In the genomic region with DNA sequence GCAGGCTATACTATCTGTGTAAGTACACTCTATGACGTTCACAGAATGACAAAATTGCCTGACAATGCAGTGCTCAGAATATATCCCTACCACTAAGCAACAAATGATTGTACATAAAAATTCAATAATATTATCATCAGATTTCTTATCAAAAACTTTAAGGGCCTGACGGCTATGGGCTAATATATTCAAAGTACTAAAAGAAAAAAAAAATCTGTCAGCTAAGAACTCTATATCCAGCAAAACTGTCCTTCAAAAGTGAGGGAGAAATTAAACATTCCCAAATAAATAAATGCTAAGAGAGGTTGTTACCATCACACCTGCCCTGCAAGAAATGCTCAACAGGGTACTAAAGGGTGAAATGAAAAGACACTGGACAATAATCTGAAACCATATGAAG, we compare ENCODE assay signal across 29 cellular contexts.
DNase-seq lines count a peak whose midpoint lies in the region; ATAC-seq and TF ChIP-seq lines count a peak whose summit lies in the region.
"Had no signal": no experiment of that assay in that cellular context is flagged by ENCODE, and none has a peak within 500 bp of the region (broad histone marks: within the 10 kb centered on the region; RNA-seq: fewer than 3 reads in every experiment).

No MANE protein-coding gene starts in this region.

- no peaks in the 10 kb centered on the region for H3K9me3 ChIP-seq in HEK293 (ENCODE audit: control insufficient read depth, insufficient read depth, low read depth, low read length)
- H3K9me3 ChIP-seq: A549, BE2C, BLaER1, Caco-2 had no signal

- H3K9me3 Mint-ChIP-seq in WTC11: peaks cover 8% of the 10 kb centered on the region
- H3K9me3 Mint-ChIP-seq: CD4-positive, alpha-beta T cell had no signal

- no peak for DNase-seq in WTC11 (ENCODE audit: low spot score)
- DNase-seq: 8988T; ACHN; AML-193; BE2C; C1 segment of cervical spinal cord; Caco-2; Calu3; CD4-positive, alpha-beta memory T cell; CD4-positive, alpha-beta T cell; CD4-positive, CD25-positive, alpha-beta regulatory T cell; CD8-positive, alpha-beta memory T cell; CD8-positive, alpha-beta T cell; COR-L47; DMS 273 treated with DMSO at 0.1 percent for 48 hours; DMS153; DMS53; DMS79; DMS79 treated with DMSO at 0.1 percent for 48 hours; DND-41; EL had no signal

- no peak for ATAC-seq in WTC11
- ATAC-seq: A549; CD8-positive, alpha-beta T cell had no signal

- H3K36me3 Mint-ChIP-seq in WTC11: 0 out of 2 replicates have a peak, but pooled peaks cover 3% of the 10 kb centered on the region
- H3K36me3 Mint-ChIP-seq: CD14-positive monocyte; CD4-positive, alpha-beta memory T cell; CD4-positive, CD25-positive, alpha-beta regulatory T cell; CD8-positive, alpha-beta T cell had no signal

- no peaks in the 10 kb centered on the region for H3K4me1 ChIP-seq in HEK293 (ENCODE audit: control insufficient read depth, insufficient read depth, low read length)
- H3K4me1 ChIP-seq: A549; BE2C; BLaER1; BLaER1 treated with 17β-estradiol and CSF1 and Interleukin-3, amounts not matched to agents 10 nM and 100 nM; Caco-2 had no signal

- no peaks in the 10 kb centered on the region for H3K27me3 Mint-ChIP-seq in WTC11 (ENCODE audit: low read depth)

- no peak overlapping the region for H3K27ac ChIP-seq in HEK293 (ENCODE audit: extremely low read depth, low read depth, low read length)
- H3K27ac ChIP-seq: 22Rv1; A549; BLaER1; BLaER1 treated with 17β-estradiol and CSF1 and Interleukin-3, amounts not matched to agents 10 nM and 100 nM; C4-2B had no signal

- POLR2A ChIA-PET in HEK293 (lab: Yijun Ruan, JAX): no interaction called here
- POLR2A ChIA-PET in WTC11 (lab: Charles Lee): no interaction called here

- H3K4me1 Mint-ChIP-seq in WTC11: no peaks in the 10 kb centered on the region
- H3K4me1 Mint-ChIP-seq: B cell; CD4-positive, alpha-beta memory T cell; CD4-positive, CD25-positive, alpha-beta regulatory T cell; CD8-positive, alpha-beta memory T cell had no signal

- no peak overlapping the region for H3K27ac Mint-ChIP-seq in WTC11
- H3K27ac Mint-ChIP-seq: B cell; CD4-positive, alpha-beta memory T cell; CD4-positive, alpha-beta T cell; CD4-positive, CD25-positive, alpha-beta regulatory T cell; CD8-positive, alpha-beta memory T cell; CD8-positive, alpha-beta T cell had no signal

- no peaks in the 10 kb centered on the region for H3K36me3 ChIP-seq in HEK293 (ENCODE audit: control insufficient read depth in 2 of 2, insufficient read depth in 1 of 2, low read length in 2 of 2)
- H3K36me3 ChIP-seq: BE2C; BLaER1; BLaER1 treated with 17β-estradiol and CSF1 and Interleukin-3, amounts not matched to agents 10 nM and 100 nM had no signal

- CTCF ChIA-PET in HEK293 (lab: Yijun Ruan, JAX): interaction anchor here (0.7 to 0.9 kb wide), 2 partner anchors 9 to 1719 kb away, joined by 3 to 5 read pairs; no protein-coding TSS in a partner anchor
- CTCF ChIA-PET in WTC11 (lab: Charles Lee): interaction anchor here (1.9 to 3.7 kb wide), 2 partner anchors 9 to 50 kb away, joined by 5 to 12 read pairs; no protein-coding TSS in a partner anchor

- H3K4me3 Mint-ChIP-seq in WTC11: no peak overlapping the region
- H3K4me3 Mint-ChIP-seq: B cell; CD14-positive monocyte; CD4-positive, alpha-beta memory T cell; CD4-positive, alpha-beta T cell; CD4-positive, CD25-positive, alpha-beta regulatory T cell; CD8-positive, alpha-beta memory T cell; CD8-positive, alpha-beta T cell had no signal

- H3K4me3 ChIP-seq in HEK293 (ENCODE audit: low read depth, low read length): no peak overlapping the region
- H3K4me3 ChIP-seq: A549; BLaER1; BLaER1 treated with 17β-estradiol and CSF1 and Interleukin-3, amounts not matched to agents 10 nM and 100 nM had no signal

- TF ChIP-seq CTCF in HEK293 (tag by site-specific recombination; IDR thresholded peaks at IDR 0.05) (no peak), WTC11 (IDR thresholded peaks at IDR 0.05) (no peak)

TF ChIP-seq in HEK293, 187 proteins besides CTCF, POLR2A, EP300 and RAD21 (continues in another document):
- TF ChIP-seq, protein P1, sequence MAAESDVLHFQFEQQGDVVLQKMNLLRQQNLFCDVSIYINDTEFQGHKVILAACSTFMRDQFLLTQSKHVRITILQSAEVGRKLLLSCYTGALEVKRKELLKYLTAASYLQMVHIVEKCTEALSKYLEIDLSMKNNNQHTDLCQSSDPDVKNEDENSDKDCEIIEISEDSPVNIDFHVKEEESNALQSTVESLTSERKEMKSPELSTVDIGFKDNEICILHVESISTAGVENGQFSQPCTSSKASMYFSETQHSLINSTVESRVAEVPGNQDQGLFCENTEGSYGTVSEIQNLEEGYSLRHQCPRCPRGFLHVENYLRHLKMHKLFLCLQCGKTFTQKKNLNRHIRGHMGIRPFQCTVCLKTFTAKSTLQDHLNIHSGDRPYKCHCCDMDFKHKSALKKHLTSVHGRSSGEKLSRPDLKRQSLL (tag by site-specific recombination; IDR thresholded peaks at IDR 0.05): no peak
- TF ChIP-seq, protein P2, sequence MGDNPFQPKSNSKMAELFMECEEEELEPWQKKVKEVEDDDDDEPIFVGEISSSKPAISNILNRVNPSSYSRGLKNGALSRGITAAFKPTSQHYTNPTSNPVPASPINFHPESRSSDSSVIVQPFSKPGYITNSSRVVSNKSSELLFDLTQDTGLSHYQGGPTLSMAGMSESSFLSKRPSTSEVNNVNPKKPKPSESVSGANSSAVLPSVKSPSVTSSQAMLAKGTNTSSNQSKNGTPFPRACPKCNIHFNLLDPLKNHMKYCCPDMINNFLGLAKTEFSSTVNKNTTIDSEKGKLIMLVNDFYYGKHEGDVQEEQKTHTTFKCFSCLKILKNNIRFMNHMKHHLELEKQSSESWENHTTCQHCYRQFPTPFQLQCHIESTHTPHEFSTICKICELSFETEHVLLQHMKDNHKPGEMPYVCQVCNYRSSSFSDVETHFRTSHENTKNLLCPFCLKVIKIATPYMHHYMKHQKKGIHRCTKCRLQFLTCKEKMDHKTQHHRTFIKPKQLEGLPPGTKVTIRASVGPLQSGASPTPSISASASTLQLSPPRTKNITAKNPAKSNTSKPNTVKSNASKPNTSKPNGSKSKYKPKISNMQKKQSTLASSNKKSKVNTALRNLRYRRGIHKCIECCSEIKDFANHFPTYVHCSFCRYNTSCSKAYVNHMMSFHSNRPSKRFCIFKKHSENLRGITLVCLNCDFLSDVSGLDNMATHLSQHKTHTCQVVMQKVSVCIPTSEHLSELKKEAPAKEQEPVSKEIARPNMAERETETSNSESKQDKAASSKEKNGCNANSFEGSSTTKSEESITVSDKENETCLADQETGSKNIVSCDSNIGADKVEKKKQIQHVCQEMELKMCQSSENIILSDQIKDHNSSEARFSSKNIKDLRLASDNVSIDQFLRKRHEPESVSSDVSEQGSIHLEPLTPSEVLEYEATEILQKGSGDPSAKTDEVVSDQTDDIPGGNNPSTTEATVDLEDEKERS (tag by site-specific recombination; IDR thresholded peaks at IDR 0.05): no peak
- TF ChIP-seq, protein P3, sequence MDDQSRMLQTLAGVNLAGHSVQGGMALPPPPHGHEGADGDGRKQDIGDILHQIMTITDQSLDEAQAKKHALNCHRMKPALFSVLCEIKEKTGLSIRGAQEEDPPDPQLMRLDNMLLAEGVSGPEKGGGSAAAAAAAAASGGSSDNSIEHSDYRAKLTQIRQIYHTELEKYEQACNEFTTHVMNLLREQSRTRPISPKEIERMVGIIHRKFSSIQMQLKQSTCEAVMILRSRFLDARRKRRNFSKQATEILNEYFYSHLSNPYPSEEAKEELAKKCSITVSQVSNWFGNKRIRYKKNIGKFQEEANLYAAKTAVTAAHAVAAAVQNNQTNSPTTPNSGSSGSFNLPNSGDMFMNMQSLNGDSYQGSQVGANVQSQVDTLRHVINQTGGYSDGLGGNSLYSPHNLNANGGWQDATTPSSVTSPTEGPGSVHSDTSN (CRISPR knock-in tag; IDR thresholded peaks at IDR 0.05): no peak

TF ChIP-seq in WTC11, 78 proteins besides CTCF, POLR2A, EP300 and RAD21 (continues in another document):
- TF ChIP-seq ZNF396 (CRISPR knock-in tag; IDR thresholded peaks at IDR 0.05; ENCODE audit: borderline replicate concordance) (no peak), RELA (CRISPR knock-in tag; IDR thresholded peaks at IDR 0.05; ENCODE audit: borderline replicate concordance) (no peak), NR3C1 (CRISPR knock-in tag; conservative IDR thresholded peaks at IDR 0.05; ENCODE audit: low read depth) (no peak), CREM (CRISPR knock-in tag; IDR thresholded peaks at IDR 0.05) (no peak), NFYB (CRISPR knock-in tag; conservative IDR thresholded peaks at IDR 0.05; ENCODE audit: low read depth) (no peak), TP53 (CRISPR knock-in tag; IDR thresholded peaks at IDR 0.05) (no peak), FOXP1 (CRISPR knock-in tag; IDR thresholded peaks at IDR 0.05; ENCODE audit: borderline replicate concordance) (no peak)
- TF ChIP-seq, protein P4, sequence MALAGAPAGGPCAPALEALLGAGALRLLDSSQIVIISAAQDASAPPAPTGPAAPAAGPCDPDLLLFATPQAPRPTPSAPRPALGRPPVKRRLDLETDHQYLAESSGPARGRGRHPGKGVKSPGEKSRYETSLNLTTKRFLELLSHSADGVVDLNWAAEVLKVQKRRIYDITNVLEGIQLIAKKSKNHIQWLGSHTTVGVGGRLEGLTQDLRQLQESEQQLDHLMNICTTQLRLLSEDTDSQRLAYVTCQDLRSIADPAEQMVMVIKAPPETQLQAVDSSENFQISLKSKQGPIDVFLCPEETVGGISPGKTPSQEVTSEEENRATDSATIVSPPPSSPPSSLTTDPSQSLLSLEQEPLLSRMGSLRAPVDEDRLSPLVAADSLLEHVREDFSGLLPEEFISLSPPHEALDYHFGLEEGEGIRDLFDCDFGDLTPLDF (CRISPR knock-in tag; IDR thresholded peaks at IDR 0.05): no peak
- TF ChIP-seq, protein P5, sequence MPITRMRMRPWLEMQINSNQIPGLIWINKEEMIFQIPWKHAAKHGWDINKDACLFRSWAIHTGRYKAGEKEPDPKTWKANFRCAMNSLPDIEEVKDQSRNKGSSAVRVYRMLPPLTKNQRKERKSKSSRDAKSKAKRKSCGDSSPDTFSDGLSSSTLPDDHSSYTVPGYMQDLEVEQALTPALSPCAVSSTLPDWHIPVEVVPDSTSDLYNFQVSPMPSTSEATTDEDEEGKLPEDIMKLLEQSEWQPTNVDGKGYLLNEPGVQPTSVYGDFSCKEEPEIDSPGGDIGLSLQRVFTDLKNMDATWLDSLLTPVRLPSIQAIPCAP (CRISPR knock-in tag; IDR thresholded peaks at IDR 0.05): no peak
- TF ChIP-seq, protein P6, sequence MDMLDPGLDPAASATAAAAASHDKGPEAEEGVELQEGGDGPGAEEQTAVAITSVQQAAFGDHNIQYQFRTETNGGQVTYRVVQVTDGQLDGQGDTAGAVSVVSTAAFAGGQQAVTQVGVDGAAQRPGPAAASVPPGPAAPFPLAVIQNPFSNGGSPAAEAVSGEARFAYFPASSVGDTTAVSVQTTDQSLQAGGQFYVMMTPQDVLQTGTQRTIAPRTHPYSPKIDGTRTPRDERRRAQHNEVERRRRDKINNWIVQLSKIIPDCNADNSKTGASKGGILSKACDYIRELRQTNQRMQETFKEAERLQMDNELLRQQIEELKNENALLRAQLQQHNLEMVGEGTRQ (CRISPR knock-in tag; IDR thresholded peaks at IDR 0.05): no peak
